In genomic region chr5:177591690-177592009, GRCh38 we compare ENCODE assay signal across 8 cellular contexts. TPM values are rescaled to one million over a fixed set of nuclear protein-coding genes. Genes with fewer than 3 reads are reported as not detected.
DNase-seq lines count a peak whose midpoint lies in the region; ATAC-seq and TF ChIP-seq lines count a peak whose summit lies in the region.

No MANE protein-coding gene starts in this region.

- H3K4me3 Mint-ChIP-seq in nephron progenitor cell: peak overlapping the region; percentile 96

- no peak for DNase-seq in LNCaP clone FGC (ENCODE audit: low read depth)
- DNase-seq in dorsolateral prefrontal cortex: no peak
- no peak for DNase-seq in nephron progenitor cell
- no peak for DNase-seq in HuH-7.5 (ENCODE audit: low spot score)
- no peak for DNase-seq in NAMALWA (ENCODE audit: low spot score)
- DNase-seq in stimulated activated CD4-positive, alpha-beta T cell treated with anti-CD3 and anti-CD28 coated beads, Interleukin-4, amount 100 ng/mL, for 4 hours: no peak

- peaks cover 40% of the 10 kb centered on the region for H3K4me1 Mint-ChIP-seq in nephron progenitor cell

- H3K27ac Mint-ChIP-seq in nephron progenitor cell: no peak overlapping the region

- H3K27ac ChIP-seq in C4-2B: peak overlapping the region; percentile 92; the same call in 1 of the 2 replicates
- H3K27ac ChIP-seq in dorsolateral prefrontal cortex: peak overlapping the region in 40 of 59 donors; percentile 11 to 90 (median 66)

- no peaks in the 10 kb centered on the region for H3K9me3 Mint-ChIP-seq in nephron progenitor cell

- H3K4me3 ChIP-seq in LNCaP clone FGC (ENCODE audit: low read depth, low read length) (peak overlapping the region; percentile 83), dorsolateral prefrontal cortex (peak overlapping the region; percentile 50 to 98 (median 92))

- no peak for TF ChIP-seq CTCF in C4-2B (conservative IDR thresholded peaks at IDR 0.05)
- TF ChIP-seq CTCF in LNCaP clone FGC (IDR thresholded peaks at IDR 0.05; ENCODE audit: control insufficient read depth, extremely low read depth, insufficient read depth): no peak
- TF ChIP-seq CTCF in dorsolateral prefrontal cortex (IDR thresholded peaks at IDR 0.05 in 54 of 56, conservative IDR thresholded peaks at IDR 0.05 in 2 of 56; ENCODE audit: low read depth in 1 of 56, partially characterized antibody in 56 of 56): no peak
- no peak for TF ChIP-seq CTCF in nephron progenitor cell (IDR thresholded peaks at IDR 0.05)

- ATAC-seq in GM19463 (IDR thresholded peaks at IDR 0.05; ENCODE audit: unreplicated experiment): no peak

- intact Hi-C loops in dorsolateral prefrontal cortex (cut with DNase I): loop anchor here (2.0 to 5.0 kb wide), 4 partner anchors 39 to 74 kb away; partner anchors contain the start of genes DDX41 (in 1 of the 2) and FAM193B (in 1 of the 2)

- H3K36me3 Mint-ChIP-seq in nephron progenitor cell (ENCODE audit: low read depth): peaks cover 30% of the 10 kb centered on the region

- peaks cover 46% of the 10 kb centered on the region for H3K27me3 Mint-ChIP-seq in nephron progenitor cell (ENCODE audit: low read depth, poor library complexity)

- peaks cover 0 to 6% (median 0%) of the 10 kb centered on the region in 45 donors for H3K27me3 ChIP-seq in dorsolateral prefrontal cortex

RNA-seq across cellular contexts. Expression of gene TMED9, which starts 0.4 kb away (rescaled TPM):
- total RNA-seq in dorsolateral prefrontal cortex: 10 to 100 TPM; 47.5 to 89.0 (median 63.8) TPM

RNA-seq across cellular contexts. Expression of gene B4GALT7, which starts 8.3 kb away (rescaled TPM):
- total RNA-seq in dorsolateral prefrontal cortex: 10 to 100 TPM; 17.5 to 45.7 (median 25.3) TPM

RNA-seq across cellular contexts. Expression of gene FAM193B, which starts 37.3 kb away (rescaled TPM):
- 100 to 1,000 TPM in 113 of 120 experiments, 10 to 100 TPM in 7; 91.8 to 259 (median 127) TPM for total RNA-seq in dorsolateral prefrontal cortex
